Comparison of ENCODE assay signal across 34 cellular contexts in genomic region chr9:68627104-68627503, GRCh38.
A peak's percentile ranks its signal among the peaks of the same experiment; 100 is the strongest.
DNase-seq lines count a peak whose midpoint lies in the region; ATAC-seq, FAIRE-seq and TF ChIP-seq lines count a peak whose summit lies in the region.
"Had no signal": no experiment of that assay in that cellular context is flagged by ENCODE, and none has a peak within 500 bp of the region (broad histone marks: within the 10 kb centered on the region; RNA-seq: fewer than 3 reads in every experiment).

No MANE protein-coding gene starts in this region.

- no peak for DNase-seq in K562 (ENCODE audit: extremely low read depth in 1 of 4, low spot score in 3 of 4)
- DNase-seq in H1 (ENCODE audit: low read depth in 1 of 2, low spot score in 2 of 2) = no peak
- no peak for DNase-seq in DMS 273 treated with DMSO at 0.1 percent for 48 hours (lab: John Stamatoyannopoulos, UW)
- no peak for DNase-seq in sigmoid colon
- DNase-seq in neural progenitor cell (ENCODE audit: low spot score) = no peak
- DNase-seq: 8988T; ACHN; AML-193; BE2C; C1 segment of cervical spinal cord; Caco-2; Calu3; CD4-positive, alpha-beta memory T cell; CD4-positive, alpha-beta T cell; CD4-positive, CD25-positive, alpha-beta regulatory T cell; CD8-positive, alpha-beta memory T cell; CD8-positive, alpha-beta T cell; COR-L47; DMS153; DMS53; DMS79; DMS79 treated with DMSO at 0.1 percent for 48 hours; DND-41; EL had no signal

- POLR2A ChIA-PET in HEK293 (lab: Yijun Ruan, JAX) = no interaction called here
- POLR2A ChIA-PET in K562 (lab: Yijun Ruan, JAX) = interaction anchor here (0.7 kb wide), 1 partner anchor 13 kb away, joined by 3 read pairs; no protein-coding TSS in a partner anchor
- POLR2A ChIA-PET in H1 (lab: Charles Lee; ENCODE audit: partially characterized antibody) = no interaction called here

- H3K4me1 Mint-ChIP-seq in neural progenitor cell = peaks cover 9% of the 10 kb centered on the region
- H3K4me1 Mint-ChIP-seq: CD14-positive monocyte; CD4-positive, alpha-beta memory T cell; CD4-positive, CD25-positive, alpha-beta regulatory T cell; CD8-positive, alpha-beta memory T cell had no signal

- H2BK5ac ChIP-seq in H1 (ENCODE audit: low read depth, low read length) = no peak overlapping the region

- no peak for TF ChIP-seq RAD21 in K562 (CRISPR knock-in tag; conservative IDR thresholded peaks at IDR 0.05 in 1 of 2, IDR thresholded peaks at IDR 0.05 in 1 of 2)
- no peak for TF ChIP-seq RAD21 in H1 (IDR thresholded peaks at IDR 0.05 in 1 of 2, conservative IDR thresholded peaks at IDR 0.05 in 1 of 2; ENCODE audit: low read depth in 2 of 2, low read length in 2 of 2)

- in situ Hi-C loops in K562 (cut with MboI) = no loop called here

- H3K4me3 ChIP-seq in HEK293 (ENCODE audit: low read depth, low read length) (no peak overlapping the region), K562 (no peak overlapping the region), H1 (ENCODE audit: extremely low read depth in 1 of 4, insufficient read depth in 2 of 4, low read depth in 3 of 4, low read length in 4 of 4) (no peak overlapping the region), sigmoid colon (no peak overlapping the region), neural progenitor cell (no peak overlapping the region)
- H3K4me3 ChIP-seq: A549; BLaER1; BLaER1 treated with 17β-estradiol and CSF1 and Interleukin-3, amounts not matched to agents 10 nM and 100 nM had no signal

- BruUV-seq in K562 (replicated peaks; lab: Mats Ljungman, UMichigan) = no TSS peak

- no peak overlapping the region for H3K14ac ChIP-seq in H1 (ENCODE audit: insufficient read length)

- H2BK15ac ChIP-seq in H1 (ENCODE audit: low read length) = no peak overlapping the region

- CTCF ChIA-PET in HEK293 (lab: Yijun Ruan, JAX) = no interaction called here
- CTCF ChIA-PET in K562 (lab: Yijun Ruan, JAX; ENCODE audit: low intra/inter-chr PET ratio) = no interaction called here
- CTCF ChIA-PET in H1 (lab: Charles Lee; ENCODE audit: partially characterized antibody) = interaction anchor here (1.6 kb wide), 1 partner anchor 76 kb away, joined by 3 read pairs; no protein-coding TSS in a partner anchor

- H2BK20ac ChIP-seq in H1 (ENCODE audit: low read length) = no peak overlapping the region

- no peaks in the 10 kb centered on the region for H3K27me3 Mint-ChIP-seq in neural progenitor cell (ENCODE audit: insufficient read depth, low read depth)
- H3K27me3 Mint-ChIP-seq: B cell had no signal

- no peak overlapping the region for H2BK12ac ChIP-seq in H1 (ENCODE audit: low read depth, low read length)

- TF ChIP-seq EP300 in K562 (IDR thresholded peaks at IDR 0.05; ENCODE audit: low read length) = no peak
- no peak for TF ChIP-seq EP300 in H1 (IDR thresholded peaks at IDR 0.05; ENCODE audit: borderline replicate concordance in 1 of 2, low read depth in 2 of 2, low read length in 2 of 2)
- TF ChIP-seq EP300 in sigmoid colon (IDR thresholded peaks at IDR 0.05) = no peak

- H3F3A ChIP-seq in neural progenitor cell (ENCODE audit: low read depth) = no peaks in the 10 kb centered on the region

- intact Hi-C loops in K562 (cut with micrococcal nuclease) (no loop called here), sigmoid colon (cut with DNase I) (no loop called here)

- FAIRE-seq in K562 (lab: Jason Lieb, UNC) (no peak), H1 (lab: Jason Lieb, UNC) (peak; percentile 39)
- FAIRE-seq: A204.1, A549, D721Med had no signal

- H3K36me3 ChIP-seq in HEK293 (ENCODE audit: control insufficient read depth in 2 of 2, insufficient read depth in 1 of 2, low read length in 2 of 2) (no peaks in the 10 kb centered on the region), K562 (ENCODE audit: control insufficient read depth, insufficient read depth, low read length) (no peaks in the 10 kb centered on the region), H1 (ENCODE audit: control insufficient read depth in 2 of 4, insufficient read depth in 4 of 4, low read length in 3 of 4) (no peaks in the 10 kb centered on the region), sigmoid colon (no peaks in the 10 kb centered on the region), neural progenitor cell (no peaks in the 10 kb centered on the region)
- H3K36me3 ChIP-seq: BE2C; BLaER1; BLaER1 treated with 17β-estradiol and CSF1 and Interleukin-3, amounts not matched to agents 10 nM and 100 nM had no signal

- no peak for TF ChIP-seq CTCF in HEK293 (tag by site-specific recombination; IDR thresholded peaks at IDR 0.05)
- TF ChIP-seq CTCF in K562 (IDR thresholded peaks at IDR 0.05 in 2 of 3, conservative IDR thresholded peaks at IDR 0.05 in 1 of 3; ENCODE audit: insufficient read depth in 2 of 3, low read depth in 1 of 3, low read length in 3 of 3) = no peak
- TF ChIP-seq CTCF in H1 (IDR thresholded peaks at IDR 0.05; ENCODE audit: control extremely low read depth in 1 of 3, insufficient read depth in 1 of 3, low read depth in 1 of 3, low read length in 3 of 3) = no peak
- no peak for TF ChIP-seq CTCF in sigmoid colon (IDR thresholded peaks at IDR 0.05)
- TF ChIP-seq CTCF in neural progenitor cell (IDR thresholded peaks at IDR 0.05) = no peak

- no peak overlapping the region for H3K18ac ChIP-seq in H1 (ENCODE audit: extremely low read depth, low read length)

- no peak overlapping the region for H2BK120ac ChIP-seq in H1 (replicated peaks; ENCODE audit: low read depth, low read length)

- H3K9ac ChIP-seq in K562 (ENCODE audit: insufficient read depth in 1 of 2, low read depth in 2 of 2, low read length in 2 of 2) (no peak overlapping the region), H1 (replicated peaks in 1 of 4; ENCODE audit: extremely low read depth in 1 of 4, low read depth in 3 of 4, low read length in 3 of 4) (no peak overlapping the region), neural progenitor cell (no peak overlapping the region)
- H3K9ac ChIP-seq: BLaER1; BLaER1 treated with 17β-estradiol and CSF1 and Interleukin-3, amounts not matched to agents 10 nM and 100 nM had no signal

- no peaks in the 10 kb centered on the region for H3K9me3 ChIP-seq in HEK293 (ENCODE audit: control insufficient read depth, insufficient read depth, low read depth, low read length)
- no peaks in the 10 kb centered on the region for H3K9me3 ChIP-seq in K562 (replicated peaks; ENCODE audit: control insufficient read depth, insufficient read depth, low read depth, low read length)
- no peaks in the 10 kb centered on the region for H3K9me3 ChIP-seq in H1 (ENCODE audit: insufficient read depth in 2 of 2, low read depth in 1 of 2, low read length in 1 of 2)
- H3K9me3 ChIP-seq in sigmoid colon = no peaks in the 10 kb centered on the region
- H3K9me3 ChIP-seq in neural progenitor cell (ENCODE audit: low read depth) = no peaks in the 10 kb centered on the region
- H3K9me3 ChIP-seq: A549; BE2C; BLaER1; BLaER1 treated with 17β-estradiol and CSF1 and Interleukin-3, amounts not matched to agents 10 nM and 100 nM; Caco-2 had no signal

- H2AK5ac ChIP-seq in H1 (ENCODE audit: low read depth, low read length) = no peak overlapping the region

- no peak overlapping the region for H4K8ac ChIP-seq in H1 (ENCODE audit: extremely low read depth, insufficient read depth, low read length)

- no peak overlapping the region for H3K27ac ChIP-seq in HEK293 (ENCODE audit: extremely low read depth, low read depth, low read length)
- no peak overlapping the region for H3K27ac ChIP-seq in K562 (ENCODE audit: extremely low read depth, low read depth, low read length)
- no peak overlapping the region for H3K27ac ChIP-seq in H1 (ENCODE audit: low read depth, low read length)
- no peak overlapping the region for H3K27ac ChIP-seq in sigmoid colon
- H3K27ac ChIP-seq in neural progenitor cell = no peak overlapping the region
- H3K27ac ChIP-seq: 22Rv1; A549; BLaER1; BLaER1 treated with 17β-estradiol and CSF1 and Interleukin-3, amounts not matched to agents 10 nM and 100 nM; C4-2B had no signal

- no peak overlapping the region for H4K5ac ChIP-seq in H1 (ENCODE audit: insufficient read length, low read depth, low read length)

- no peaks in the 10 kb centered on the region for H3K9me1 ChIP-seq in K562 (ENCODE audit: control insufficient read depth, insufficient read depth, low read length)

- no peak for ATAC-seq in K562
- ATAC-seq: A549; CD8-positive, alpha-beta T cell had no signal

- H3K79me1 ChIP-seq in H1 (ENCODE audit: low read depth, low read length) = no peaks in the 10 kb centered on the region

- H3K27me3 ChIP-seq in K562 (ENCODE audit: control insufficient read depth in 2 of 2, insufficient read depth in 2 of 2, low read length in 2 of 2) (no peaks in the 10 kb centered on the region; a peak in 2 of 5 replicates), H1 (replicated peaks in 1 of 4; ENCODE audit: control insufficient read depth in 3 of 4, extremely low read depth in 1 of 4, insufficient read depth in 3 of 4, low read length in 3 of 4) (no peaks in the 10 kb centered on the region), sigmoid colon (no peaks in the 10 kb centered on the region), neural progenitor cell (peaks cover 17% of the 10 kb centered on the region)
- H3K27me3 ChIP-seq: BLaER1; BLaER1 treated with 17β-estradiol and CSF1 and Interleukin-3, amounts not matched to agents 10 nM and 100 nM had no signal

- H3K23me2 ChIP-seq in H1 (ENCODE audit: low read depth, low read length) = no peaks in the 10 kb centered on the region; the same call in 1 of the 2 replicates

- H3K9me3 Mint-ChIP-seq in neural progenitor cell = no peaks in the 10 kb centered on the region
- H3K9me3 Mint-ChIP-seq: CD14-positive monocyte; CD4-positive, alpha-beta memory T cell; CD4-positive, alpha-beta T cell; CD8-positive, alpha-beta memory T cell; CD8-positive, alpha-beta T cell had no signal

- TF ChIP-seq POLR2A in K562 (conservative IDR thresholded peaks at IDR 0.05) = no peak
- no peak for TF ChIP-seq POLR2A in H1 (IDR thresholded peaks at IDR 0.05; ENCODE audit: control extremely low read depth in 1 of 2, low read depth in 2 of 2, low read length in 2 of 2)
- TF ChIP-seq POLR2A in sigmoid colon (IDR thresholded peaks at IDR 0.05) = no peak

- H3K27ac Mint-ChIP-seq in neural progenitor cell = no peak overlapping the region
- H3K27ac Mint-ChIP-seq: B cell; CD14-positive monocyte; CD4-positive, alpha-beta memory T cell; CD4-positive, alpha-beta T cell; CD4-positive, CD25-positive, alpha-beta regulatory T cell; CD8-positive, alpha-beta memory T cell; CD8-positive, alpha-beta T cell had no signal

- H4K91ac ChIP-seq in H1 (replicated peaks; ENCODE audit: insufficient read length, low read length) = no peak overlapping the region

- H3K79me2 ChIP-seq in K562 (ENCODE audit: control insufficient read depth, insufficient read depth, low read length) (no peaks in the 10 kb centered on the region), H1 (ENCODE audit: control insufficient read depth in 1 of 2, insufficient read depth in 2 of 2, low read length in 2 of 2) (no peaks in the 10 kb centered on the region), neural progenitor cell (ENCODE audit: low read depth) (no peaks in the 10 kb centered on the region)

- 54% methylated on average over 3 of the region's 3 CpGs for WGBS in K562 (ENCODE audit: insufficient coverage, low coverage, missing lambda C conversion rate)
- WGBS in H1 (ENCODE audit: extremely low coverage in 1 of 2, insufficient coverage in 1 of 2, insufficient read length in 1 of 2, insufficient replicate concordance in 2 of 2, low coverage in 1 of 2, low lambda C conversion rate in 2 of 2, missing lambda C conversion rate in 1 of 2), 2 experiments = 86% methylated on average over 3 of the region's 3 CpGs; no CpG with 5 or more reads in 1 of the 2 experiments
- WGBS in sigmoid colon, 2 donors = 84 to 85% methylated on average over 3 of the region's 3 CpGs

- no peak overlapping the region for H3K23ac ChIP-seq in H1 (ENCODE audit: insufficient read length)

- H3K4me3 Mint-ChIP-seq in neural progenitor cell = no peak overlapping the region
- H3K4me3 Mint-ChIP-seq: B cell; CD14-positive monocyte; CD4-positive, alpha-beta memory T cell; CD4-positive, alpha-beta T cell; CD4-positive, CD25-positive, alpha-beta regulatory T cell; CD8-positive, alpha-beta memory T cell; CD8-positive, alpha-beta T cell had no signal

- H3K4me1 ChIP-seq in HEK293 (ENCODE audit: control insufficient read depth, insufficient read depth, low read length) (no peaks in the 10 kb centered on the region), K562 (replicated peaks in 1 of 2; ENCODE audit: control insufficient read depth in 2 of 2, insufficient read depth in 2 of 2, low read length in 2 of 2) (peaks cover 0 to 15% of the 10 kb centered on the region in 2 experiments; a peak in 3 of 5 replicates), H1 (replicated peaks in 1 of 4; ENCODE audit: control insufficient read depth in 3 of 4, insufficient read depth in 4 of 4, low read length in 3 of 4) (no peaks in the 10 kb centered on the region), sigmoid colon (no peaks in the 10 kb centered on the region), neural progenitor cell (no peaks in the 10 kb centered on the region)
- H3K4me1 ChIP-seq: A549; BE2C; BLaER1; BLaER1 treated with 17β-estradiol and CSF1 and Interleukin-3, amounts not matched to agents 10 nM and 100 nM; Caco-2 had no signal

- H4K20me1 ChIP-seq in K562 (replicated peaks; ENCODE audit: control insufficient read depth, insufficient read depth, low read length) (no peaks in the 10 kb centered on the region), H1 (replicated peaks in 1 of 2; ENCODE audit: control insufficient read depth in 1 of 2, insufficient read depth in 2 of 2, low read length in 2 of 2) (no peaks in the 10 kb centered on the region), neural progenitor cell (ENCODE audit: low read depth) (no peaks in the 10 kb centered on the region)
- H4K20me1 ChIP-seq: BLaER1; BLaER1 treated with 17β-estradiol and CSF1 and Interleukin-3, amounts not matched to agents 10 nM and 100 nM had no signal

- H3K4ac ChIP-seq in H1 (replicated peaks; ENCODE audit: insufficient read length, low read depth, low read length) = no peak overlapping the region

- H3K36me3 Mint-ChIP-seq in neural progenitor cell = no peaks in the 10 kb centered on the region
- H3K36me3 Mint-ChIP-seq: CD14-positive monocyte; CD4-positive, alpha-beta memory T cell; CD4-positive, CD25-positive, alpha-beta regulatory T cell; CD8-positive, alpha-beta memory T cell; CD8-positive, alpha-beta T cell had no signal

- H3K4me2 ChIP-seq in K562 (ENCODE audit: insufficient read depth, low read length) = no peak overlapping the region
- H3K4me2 ChIP-seq in H1 (ENCODE audit: insufficient read depth in 1 of 2, low read depth in 2 of 2, low read length in 2 of 2) = no peak overlapping the region
- H3K4me2 ChIP-seq in neural progenitor cell = no peak overlapping the region
- H3K4me2 ChIP-seq: A549; BLaER1; BLaER1 treated with 17β-estradiol and CSF1 and Interleukin-3, amounts not matched to agents 10 nM and 100 nM had no signal

- no peak overlapping the region for H3K56ac ChIP-seq in H1 (replicated peaks; ENCODE audit: insufficient read length, low read depth, low read length)

- H2AFZ ChIP-seq in K562 (ENCODE audit: low read depth, low read length) (no peak overlapping the region), H1 (ENCODE audit: low read length) (no peak overlapping the region), neural progenitor cell (replicated peaks) (no peak overlapping the region)
